8 cellular contexts compared by ENCODE assay signal in genomic region chr15:100873029-100873677, GRCh38. TPM values are rescaled to one million over a fixed set of nuclear protein-coding genes. Genes with fewer than 3 reads are reported as not detected.
DNase-seq lines count a peak whose midpoint lies in the region; ATAC-seq, FAIRE-seq and TF ChIP-seq lines count a peak whose summit lies in the region.

No MANE protein-coding gene starts in this region.

- H3K27me3 ChIP-seq in bronchial epithelial cell (ENCODE audit: control insufficient read depth, insufficient read depth, low read length): no peaks in the 10 kb centered on the region

- ATAC-seq in GM21737 (IDR thresholded peaks at IDR 0.05; ENCODE audit: unreplicated experiment) (peak; percentile 49), GM19452 (IDR thresholded peaks at IDR 0.05; ENCODE audit: unreplicated experiment) (no peak)

- TF ChIP-seq POLR2A in NB4 (IDR thresholded peaks at IDR 0.05; ENCODE audit: extremely low read depth, insufficient read length): no peak

- H3K4me3 ChIP-seq in NB4 (ENCODE audit: low read depth, low read length) (no peak overlapping the region), bronchial epithelial cell (ENCODE audit: low read depth, low read length) (no peak overlapping the region), kidney (ENCODE audit: low read length in 2 of 2) (no peak overlapping the region)

- H3K9me3 ChIP-seq in kidney (ENCODE audit: control insufficient read depth in 1 of 2, low read length in 2 of 2): peaks cover 0 to 3% of the 10 kb centered on the region in 2 donors

- intact Hi-C loops in kidney (cut with DNase I): loop anchor here (10.0 kb wide), 1 partner anchor 238 kb away; no protein-coding TSS in a partner anchor

- DNase-seq in Daoy (ENCODE audit: low read depth): peak; percentile 71
- DNase-seq in NB4 (ENCODE audit: low read depth): peak; percentile 92
- peak; percentile 67 to 83 for DNase-seq in SW 1271 (lab: John Stamatoyannopoulos, UW)
- DNase-seq in bronchial epithelial cell (ENCODE audit: low read depth): peak; percentile 92
- DNase-seq in kidney: no peak
- peak; percentile 9 to 27 for DNase-seq in stimulated activated CD4-positive, alpha-beta T cell treated with anti-CD3 and anti-CD28 coated beads, Interleukin-4, amount 100 ng/mL, for 4 hours

- FAIRE-seq in bronchial epithelial cell (lab: Jason Lieb, UNC) (peak; percentile 94), kidney (lab: Jason Lieb, UNC) (peak; percentile 93)

- no peak overlapping the region for H3K9ac ChIP-seq in kidney (ENCODE audit: low read length in 2 of 2)

- no peak overlapping the region for H3K27ac ChIP-seq in kidney (ENCODE audit: low read depth in 2 of 2, low read length in 2 of 2)

- H3K36me3 ChIP-seq in bronchial epithelial cell (ENCODE audit: control insufficient read depth, insufficient read depth, low read length) (no peaks in the 10 kb centered on the region), kidney (ENCODE audit: control insufficient read depth in 1 of 2, insufficient read depth in 2 of 2, low read length in 2 of 2) (no peaks in the 10 kb centered on the region)

- no peaks in the 10 kb centered on the region for H3K4me1 ChIP-seq in kidney (ENCODE audit: control insufficient read depth in 1 of 2, insufficient read depth in 1 of 2, low read depth in 1 of 2, low read length in 2 of 2)

- TF ChIP-seq CTCF in NB4 (IDR thresholded peaks at IDR 0.05; ENCODE audit: low read depth, low read length) (peak; percentile 97), bronchial epithelial cell (IDR thresholded peaks at IDR 0.05; ENCODE audit: insufficient read depth, low read length, severe bottlenecking) (peak; percentile 75), kidney (IDR thresholded peaks at IDR 0.05; ENCODE audit: borderline replicate concordance, extremely low read depth, insufficient read depth) (peak; percentile 88)

RNA-seq across cellular contexts. Expression of gene ALDH1A3, which starts 6.5 kb away (rescaled TPM):
- 141 and 215 TPM in 2 replicates for total RNA-seq in Daoy (2014; rRNA removed; shearing (Covaris generic))
- total RNA-seq in bronchial epithelial cell (217 and 666 TPM in 2 replicates), kidney (19.6 TPM)
- 5.4 TPM for polyA plus RNA-seq in kidney (ENCODE audit: insufficient read depth, low read depth, low replicate concordance)

RNA-seq across cellular contexts. Expression of gene LRRK1, which starts 46.0 kb away (rescaled TPM):
- total RNA-seq in Daoy (2014; rRNA removed; shearing (Covaris generic)): 7.1 and 7.2 TPM in 2 replicates
- 4.2 TPM in 2 replicates for total RNA-seq in bronchial epithelial cell
- total RNA-seq in kidney: 24.9 TPM
- 1.1 TPM for polyA plus RNA-seq in kidney (ENCODE audit: insufficient read depth, low read depth, low replicate concordance)
